Comparison of ENCODE assay signal across 8 cellular contexts in genomic region chr14:23301288-23301968, GRCh38. TPM values are rescaled to one million over a fixed set of nuclear protein-coding genes. Genes with fewer than 3 reads are reported as not detected.
DNase-seq lines count a peak whose midpoint lies in the region; ATAC-seq and TF ChIP-seq lines count a peak whose summit lies in the region.

No MANE protein-coding gene starts in this region.

- H3K9me3 ChIP-seq in HUES6 (ENCODE audit: control insufficient read depth, insufficient read depth, low read depth, low read length) (no peaks in the 10 kb centered on the region), NT2/D1 (ENCODE audit: insufficient read depth, low read length) (no peaks in the 10 kb centered on the region), mucosa of descending colon (no peaks in the 10 kb centered on the region)

- DNase-seq in DMS 273 (lab: John Stamatoyannopoulos, UW; ENCODE audit: unreplicated experiment) (peak; percentile 99), NT2/D1 (ENCODE audit: low read depth, low spot score) (peak; percentile 98), epidermal melanocyte (ENCODE audit: insufficient read length, low spot score) (peak; percentile 97), mucosa of descending colon (peak; percentile 97 to 99 (median 99))
- DNase-seq in activated CD8-positive, alpha-beta memory T cell treated with anti-CD3 and anti-CD28 coated beads, Interleukin-2, amount 50 U/mL, for 48 hours = peak; percentile 98
- DNase-seq in stimulated activated CD8-positive, alpha-beta memory T cell treated with anti-CD3 and anti-CD28 coated beads, Interleukin-4, amount 100 ng/mL, for 1 hour (ENCODE audit: low read depth in 2 of 2, low spot score in 1 of 2) = peak; percentile 79 to 89

- H3K4me3 ChIP-seq in HUES6 (ENCODE audit: low read depth, low read length) (peak overlapping the region; percentile 95), NT2/D1 (ENCODE audit: insufficient read length, low read depth) (peak overlapping the region; percentile 63), mucosa of descending colon (peak overlapping the region; percentile 31)

- intact Hi-C loops in mucosa of descending colon (cut with DNase I, micrococcal nuclease) = no loop called here

- H3K27me3 ChIP-seq in HUES6 (ENCODE audit: control insufficient read depth, insufficient read depth, low read length) (peaks cover 60% of the 10 kb centered on the region), NT2/D1 (ENCODE audit: insufficient read depth, insufficient read length) (peaks cover 66% of the 10 kb centered on the region)

- peak; percentile 79 for TF ChIP-seq CTCF in mucosa of descending colon (IDR thresholded peaks at IDR 0.05)

- peak; percentile 76 for ATAC-seq in GM21447 (IDR thresholded peaks at IDR 0.05; ENCODE audit: unreplicated experiment)
- ATAC-seq in mucosa of descending colon = peak; percentile 87

- H3K9ac ChIP-seq in HUES6 (ENCODE audit: low read length) = peak overlapping the region; percentile 75
- H3K9ac ChIP-seq in NT2/D1 (ENCODE audit: insufficient read length, low read depth) = peak overlapping the region; percentile 87

- H3K36me3 ChIP-seq in HUES6 (ENCODE audit: control insufficient read depth, insufficient read depth, low read length) = no peaks in the 10 kb centered on the region; the same call in 1 of the 2 replicates
- no peaks in the 10 kb centered on the region for H3K36me3 ChIP-seq in NT2/D1 (ENCODE audit: insufficient read depth, insufficient read length, low read length)
- H3K36me3 ChIP-seq in mucosa of descending colon (ENCODE audit: low read depth) = no peaks in the 10 kb centered on the region

- peaks cover 19% of the 10 kb centered on the region; the same call in 1 of the 2 replicates for H3K4me1 ChIP-seq in HUES6 (ENCODE audit: control insufficient read depth, insufficient read depth, low read length)
- peaks cover 3% of the 10 kb centered on the region for H3K4me1 ChIP-seq in NT2/D1 (ENCODE audit: insufficient read depth, insufficient read length)
- peaks cover 32% of the 10 kb centered on the region for H3K4me1 ChIP-seq in mucosa of descending colon (ENCODE audit: low read depth)

- H3K27ac ChIP-seq in HUES6 (ENCODE audit: low read depth, low read length) = peak overlapping the region; percentile 73; the same call in 1 of the 2 replicates

RNA-seq across cellular contexts. Expression of gene PPP1R3E, which starts 1.2 kb away (rescaled TPM):
- 10 to 100 TPM; 16.2 to 17.3 (median 17.1) TPM for total RNA-seq in mucosa of descending colon

RNA-seq across cellular contexts. Expression of gene BCL2L2, which starts 5.2 kb away (rescaled TPM):
- total RNA-seq in mucosa of descending colon = 100 to 1,000 TPM in 1 of 3 donors, 10 to 100 TPM in 2; 40.6 to 116 (median 41.4) TPM

RNA-seq across cellular contexts. Expression of gene HOMEZ, which starts 15.5 kb away (rescaled TPM):
- total RNA-seq in mucosa of descending colon = 10 to 100 TPM; 15.3 to 18.3 (median 17.3) TPM

RNA-seq across cellular contexts. Expression of gene PABPN1, which starts 19.8 kb away (rescaled TPM):
- 100 to 1,000 TPM; 157 to 185 (median 157) TPM for total RNA-seq in mucosa of descending colon

RNA-seq across cellular contexts. Expression of gene SLC22A17, which starts 51.3 kb away (rescaled TPM):
- total RNA-seq in mucosa of descending colon = 10 to 100 TPM in 1 of 3 donors, 1 to 10 TPM in 2; 2.3 to 35.5 (median 5.4) TPM

Comparison
In these comparisons a context has a peak if more than half of its experiments do, and no peak if none do; other contexts are left out.
1. Peak in every context shown above with its lines: DNase-seq, ATAC-seq, H3K4me3 ChIP-seq and H3K27ac ChIP-seq.
2. H3K4me3 ChIP-seq: peak in every context shown above with its lines; median percentile 95 in HUES6; 63 in NT2/D1; 31 in mucosa of descending colon.